Comparison of ENCODE assay signal across 1 cellular context in the genomic region with DNA sequence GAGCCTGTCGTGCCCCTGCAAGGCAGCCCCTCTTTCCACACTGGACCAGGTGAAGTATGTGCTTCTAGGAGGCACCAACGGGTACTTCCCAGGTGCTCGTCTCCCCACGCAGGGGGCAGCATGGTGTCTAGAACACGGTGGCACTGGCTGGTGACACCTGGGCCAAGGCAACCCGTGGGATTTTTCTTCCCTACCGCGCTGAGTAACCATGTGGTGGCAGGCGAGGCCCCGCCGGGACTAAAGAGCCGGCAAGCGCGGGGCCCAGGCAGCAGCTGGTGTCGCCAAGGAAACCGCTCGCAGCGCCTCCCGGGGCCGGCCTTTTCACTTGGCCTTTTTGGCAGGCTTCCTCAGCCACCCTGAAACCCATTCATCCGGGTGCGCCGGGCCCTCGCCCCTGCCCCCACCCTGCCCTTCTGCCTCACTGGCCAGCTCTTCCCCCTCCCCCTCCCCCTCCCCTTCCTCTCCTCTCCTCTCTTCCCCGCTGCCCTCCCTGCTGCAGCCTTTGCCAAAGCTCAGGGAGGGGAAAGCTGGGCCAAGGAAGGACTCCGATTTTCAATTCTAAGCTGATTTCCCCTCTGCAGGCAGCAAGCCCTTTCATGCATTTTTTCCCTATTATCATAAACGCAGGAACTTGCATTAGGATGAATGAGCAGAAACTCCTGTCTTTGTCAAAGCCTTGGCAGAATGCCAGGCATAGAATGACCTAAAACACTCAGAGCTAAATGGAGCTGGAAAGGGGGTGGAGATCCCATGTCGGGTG.
TF ChIP-seq lines count a peak whose summit lies in the region.

No MANE protein-coding gene starts in this region.

TF ChIP-seq in SK-N-SH treated with all-trans-retinoic acid at 6 μM for 48 hours, 23 proteins besides CTCF, POLR2A, EP300 and RAD21 (continued from another document):
- no peak for TF ChIP-seq POU6F1 (CRISPR knock-in tag; IDR thresholded peaks at IDR 0.05; ENCODE audit: borderline replicate concordance, low read depth)
